In the genomic region with DNA sequence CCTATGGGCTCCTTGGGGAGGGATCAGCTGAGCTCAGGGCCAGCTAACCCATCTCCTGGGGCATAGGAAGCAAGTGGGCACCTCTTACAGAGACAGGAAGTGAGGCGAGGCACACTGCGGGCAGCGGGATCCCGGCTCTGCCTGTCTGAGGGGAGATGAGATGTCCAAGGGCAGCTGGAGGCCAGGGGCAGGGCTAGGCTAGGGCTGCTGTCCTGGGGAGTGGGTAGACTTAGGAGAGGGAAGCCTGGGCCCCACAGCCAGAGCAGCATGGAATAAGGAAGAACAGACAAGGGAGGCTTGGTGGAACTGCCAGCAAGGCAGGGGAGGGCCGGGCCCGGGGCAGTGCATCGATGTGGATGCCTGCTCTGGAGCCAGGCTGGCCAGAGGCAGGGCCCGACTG, we compare ENCODE assay signal across 31 cellular contexts.
DNase-seq lines count a peak whose midpoint lies in the region; ATAC-seq and TF ChIP-seq lines count a peak whose summit lies in the region.
"Had no signal": no experiment of that assay in that cellular context is flagged by ENCODE, and none has a peak within 500 bp of the region (broad histone marks: within the 10 kb centered on the region; RNA-seq: fewer than 3 reads in every experiment).

No MANE protein-coding gene starts in this region.

- peaks cover 4% of the 10 kb centered on the region for H3K36me3 Mint-ChIP-seq in activated CD4-positive, alpha-beta T cell treated with anti-CD3 and anti-CD28 coated beads, Interleukin-2, amount 10 ng/mL, durations not matched to agents 24 days and 14 days (ENCODE audit: low read depth)
- H3K36me3 Mint-ChIP-seq in CD4-positive, CD25-positive, alpha-beta regulatory T cell: peaks cover 9% of the 10 kb centered on the region
- H3K36me3 Mint-ChIP-seq in endodermal cell (ENCODE audit: low read depth): peaks cover 34% of the 10 kb centered on the region
- H3K36me3 Mint-ChIP-seq: CD14-positive monocyte had no signal

- H3K9me3 Mint-ChIP-seq in activated CD4-positive, alpha-beta T cell treated with anti-CD3 and anti-CD28 coated beads, Interleukin-2, amount 10 ng/mL, durations not matched to agents 24 days and 14 days: no peaks in the 10 kb centered on the region
- H3K9me3 Mint-ChIP-seq in CD4-positive, CD25-positive, alpha-beta regulatory T cell: peaks cover 0 to 2% (median 0%) of the 10 kb centered on the region in 7 donors
- no peaks in the 10 kb centered on the region for H3K9me3 Mint-ChIP-seq in endodermal cell
- H3K9me3 Mint-ChIP-seq: activated B cell treated with CpG ODN at 0.5 μM for 24 hours, CD14-positive monocyte, H9 had no signal

- no peak for TF ChIP-seq CTCF in endodermal cell (conservative IDR thresholded peaks at IDR 0.05)
- no peak for TF ChIP-seq CTCF in osteoblast (IDR thresholded peaks at IDR 0.05; ENCODE audit: extremely low read depth, low read depth, low read length)

- WGBS in endodermal cell (ENCODE audit: insufficient coverage in 1 of 2, insufficient read length in 1 of 2), 2 experiments: 93 to 95% methylated on average over 6 to 8 of the region's 8 CpGs

- H3K4me2 ChIP-seq in osteoblast (ENCODE audit: insufficient read depth, low read length): no peak overlapping the region
- H3K4me2 ChIP-seq: SK-N-SH had no signal

- H2AFZ ChIP-seq in osteoblast (ENCODE audit: low read length): no peak overlapping the region

- H3K9me3 ChIP-seq in CD4-positive, CD25-positive, alpha-beta regulatory T cell (ENCODE audit: control insufficient read depth in 2 of 2, low read length in 2 of 2): no peaks in the 10 kb centered on the region
- no peaks in the 10 kb centered on the region for H3K9me3 ChIP-seq in endodermal cell (ENCODE audit: control insufficient read depth, low read length)
- no peaks in the 10 kb centered on the region for H3K9me3 ChIP-seq in osteoblast (ENCODE audit: low read depth, low read length)
- H3K9me3 ChIP-seq: breast epithelium, gastroesophageal sphincter, prostate gland, sigmoid colon, SK-N-SH, transverse colon had no signal

- no peak for ATAC-seq in CD4-positive, CD25-positive, alpha-beta regulatory T cell (ENCODE audit: low read depth in 2 of 2)
- ATAC-seq in HG02642 (IDR thresholded peaks at IDR 0.05; ENCODE audit: poor library complexity, unreplicated experiment) (no peak), GM21737 (IDR thresholded peaks at IDR 0.05; ENCODE audit: unreplicated experiment) (no peak)
- ATAC-seq: gastroesophageal sphincter had no signal

- no peaks in the 10 kb centered on the region for H3K79me2 ChIP-seq in osteoblast (ENCODE audit: insufficient read depth, low read length)

- no peaks in the 10 kb centered on the region for H3K27me3 ChIP-seq in CD4-positive, CD25-positive, alpha-beta regulatory T cell (ENCODE audit: control insufficient read depth, insufficient read depth, low read length)
- no peaks in the 10 kb centered on the region for H3K27me3 ChIP-seq in endodermal cell (ENCODE audit: control insufficient read depth, insufficient read depth, low read length, poor library complexity, severe bottlenecking)
- H3K27me3 ChIP-seq in osteoblast (ENCODE audit: insufficient read depth, low read length): no peaks in the 10 kb centered on the region
- H3K27me3 ChIP-seq: breast epithelium, gastroesophageal sphincter, sigmoid colon, transverse colon had no signal

- no peaks in the 10 kb centered on the region for H3K27me3 Mint-ChIP-seq in activated CD4-positive, alpha-beta T cell treated with anti-CD3 and anti-CD28 coated beads, Interleukin-2, amount 10 ng/mL, durations not matched to agents 24 days and 14 days
- no peaks in the 10 kb centered on the region for H3K27me3 Mint-ChIP-seq in CD4-positive, CD25-positive, alpha-beta regulatory T cell
- no peaks in the 10 kb centered on the region for H3K27me3 Mint-ChIP-seq in endodermal cell (ENCODE audit: insufficient read depth)
- H3K27me3 Mint-ChIP-seq: activated B cell treated with CpG ODN at 0.5 μM for 24 hours had no signal

- H3K36me3 ChIP-seq in CD4-positive, CD25-positive, alpha-beta regulatory T cell (ENCODE audit: control insufficient read depth, insufficient read depth, low read length): no peaks in the 10 kb centered on the region
- H3K36me3 ChIP-seq in endodermal cell (ENCODE audit: control insufficient read depth, insufficient read depth, low read length): peaks cover 13% of the 10 kb centered on the region
- no peaks in the 10 kb centered on the region for H3K36me3 ChIP-seq in osteoblast (ENCODE audit: insufficient read depth, low read length)
- H3K36me3 ChIP-seq: breast epithelium, prostate gland, transverse colon had no signal

- H3K4me1 Mint-ChIP-seq in activated CD4-positive, alpha-beta T cell treated with anti-CD3 and anti-CD28 coated beads, Interleukin-2, amount 10 ng/mL, durations not matched to agents 24 days and 14 days: peaks cover 13% of the 10 kb centered on the region
- peaks cover 9 to 27% (median 13%) of the 10 kb centered on the region in 4 donors for H3K4me1 Mint-ChIP-seq in CD4-positive, CD25-positive, alpha-beta regulatory T cell
- H3K4me1 Mint-ChIP-seq in endodermal cell: no peaks in the 10 kb centered on the region
- H3K4me1 Mint-ChIP-seq: activated B cell treated with CpG ODN at 0.5 μM for 24 hours, CD14-positive monocyte had no signal

- no peak overlapping the region for H3K9ac ChIP-seq in endodermal cell (ENCODE audit: extremely low read depth, low read length, poor library complexity, severe bottlenecking)
- H3K9ac ChIP-seq: SK-N-SH had no signal

- H3K27ac ChIP-seq in CD4-positive, CD25-positive, alpha-beta regulatory T cell (ENCODE audit: insufficient read depth, low read length, poor library complexity, severe bottlenecking): no peak overlapping the region
- no peak overlapping the region for H3K27ac ChIP-seq in endodermal cell (ENCODE audit: low read depth, low read length)
- no peak overlapping the region for H3K27ac ChIP-seq in osteoblast (ENCODE audit: low read depth, low read length)
- H3K27ac ChIP-seq: 22Rv1, breast epithelium, gastroesophageal sphincter, prostate gland, sigmoid colon, transverse colon had no signal

- H3K27ac Mint-ChIP-seq in activated CD4-positive, alpha-beta T cell treated with anti-CD3 and anti-CD28 coated beads, Interleukin-2, amount 10 ng/mL, durations not matched to agents 24 days and 14 days: peak overlapping the region; percentile 37
- peak overlapping the region; percentile 47 to 57 (median 51) for H3K27ac Mint-ChIP-seq in CD4-positive, CD25-positive, alpha-beta regulatory T cell
- no peak overlapping the region for H3K27ac Mint-ChIP-seq in endodermal cell
- H3K27ac Mint-ChIP-seq: activated B cell treated with CpG ODN at 0.5 μM for 24 hours had no signal

- no peak overlapping the region for H3K4me3 Mint-ChIP-seq in activated CD4-positive, alpha-beta T cell treated with anti-CD3 and anti-CD28 coated beads, Interleukin-2, amount 10 ng/mL, durations not matched to agents 24 days and 14 days
- H3K4me3 Mint-ChIP-seq in CD4-positive, CD25-positive, alpha-beta regulatory T cell: no peak overlapping the region
- H3K4me3 Mint-ChIP-seq in endodermal cell: no peak overlapping the region
- H3K4me3 Mint-ChIP-seq: activated B cell treated with CpG ODN at 0.5 μM for 24 hours, CD14-positive monocyte had no signal

- H3K4me1 ChIP-seq in CD4-positive, CD25-positive, alpha-beta regulatory T cell (ENCODE audit: control insufficient read depth, insufficient read depth, low read length, poor library complexity, severe bottlenecking): peaks cover 13% of the 10 kb centered on the region
- H3K4me1 ChIP-seq in endodermal cell (ENCODE audit: control insufficient read depth, insufficient read depth, low read length) (no peaks in the 10 kb centered on the region), osteoblast (ENCODE audit: insufficient read depth, low read length) (no peaks in the 10 kb centered on the region)
- H3K4me1 ChIP-seq: breast epithelium, gastroesophageal sphincter, prostate gland, sigmoid colon, transverse colon had no signal

- no peak for DNase-seq in activated CD4-positive, alpha-beta T cell treated with anti-CD3 and anti-CD28 coated beads, Interleukin-2, amount 10 ng/mL, durations not matched to agents 24 days and 14 days
- DNase-seq in activated CD4-positive, alpha-beta T cell treated with anti-CD3 and anti-CD28 coated beads, Interleukin-2, amount 50 U/mL, for 48 hours: no peak
- no peak for DNase-seq in CD4-positive, CD25-positive, alpha-beta regulatory T cell
- peak; percentile 41 for DNase-seq in endodermal cell
- peak; percentile 17 for DNase-seq in osteoblast (ENCODE audit: insufficient read length, low spot score, missing footprints)
- no peak for DNase-seq in HuH-7.5 (ENCODE audit: low spot score)
- DNase-seq: activated B cell treated with CpG ODN at 0.5 μM for 24 hours; activated CD4-positive, alpha-beta T cell treated with anti-CD3 and anti-CD28 coated beads, Interleukin-2, amount 50 U/mL, for 1 hour; activated naive CD4-positive, alpha-beta T cell treated with anti-CD3 and anti-CD28 coated beads, Interleukin-2, amount 50 U/mL, for 16 hours; Calu3; DMS79 treated with DMSO at 0.1 percent for 48 hours; GDM1; H9; Kasumi-1; mesenchymal stem cell; NCI-H1417 treated with DMSO at 0.1 percent for 48 hours; NCI-H2081 treated with DMSO at 0.1 percent for 48 hours; NCI-H226; NCI-H526 treated with DMSO at 0.1 percent for 48 hours; NK-92 treated with Interleukin-12 subunit alpha and Interleukin-12 subunit beta, amount 100 ng/mL, for 24 hours; sigmoid colon; stimulated activated CD4-positive, alpha-beta T cell treated with anti-CD3 and anti-CD28 coated beads, Interleukin-4, amount 100 ng/mL, for 1 hour; transverse colon had no signal

- H4K20me1 ChIP-seq in osteoblast (ENCODE audit: insufficient read depth, low read length): no peaks in the 10 kb centered on the region

- intact Hi-C loops in activated CD4-positive, alpha-beta T cell treated with anti-CD3 and anti-CD28 coated beads, Interleukin-2, amount 10 ng/mL, durations not matched to agents 24 days and 14 days (cut with micrococcal nuclease): loop anchor here (5.0 kb wide), 1 partner anchor 130 kb away; no protein-coding TSS in a partner anchor

- no peak overlapping the region for H3K4me3 ChIP-seq in CD4-positive, CD25-positive, alpha-beta regulatory T cell (ENCODE audit: low read depth, low read length)
- no peak overlapping the region for H3K4me3 ChIP-seq in endodermal cell (ENCODE audit: low read length)
- no peak overlapping the region for H3K4me3 ChIP-seq in osteoblast (ENCODE audit: insufficient read depth, low read length)
- H3K4me3 ChIP-seq: breast epithelium, gastroesophageal sphincter, prostate gland, sigmoid colon, transverse colon had no signal

Comparison
In these comparisons a context has a peak if more than half of its experiments do, and no peak if none do; other contexts are left out.
1. DNase-seq: peak in endodermal cell (single experiment) and osteoblast (single experiment); none in activated CD4-positive, alpha-beta T cell treated with anti-CD3 and anti-CD28 coated beads, Interleukin-2, amount 10 ng/mL, durations not matched to agents 24 days and 14 days (single experiment), activated CD4-positive, alpha-beta T cell treated with anti-CD3 and anti-CD28 coated beads, Interleukin-2, amount 50 U/mL, for 48 hours (0 of 2), CD4-positive, CD25-positive, alpha-beta regulatory T cell (0 of 3) and HuH-7.5 (single experiment).